In the genomic region with DNA sequence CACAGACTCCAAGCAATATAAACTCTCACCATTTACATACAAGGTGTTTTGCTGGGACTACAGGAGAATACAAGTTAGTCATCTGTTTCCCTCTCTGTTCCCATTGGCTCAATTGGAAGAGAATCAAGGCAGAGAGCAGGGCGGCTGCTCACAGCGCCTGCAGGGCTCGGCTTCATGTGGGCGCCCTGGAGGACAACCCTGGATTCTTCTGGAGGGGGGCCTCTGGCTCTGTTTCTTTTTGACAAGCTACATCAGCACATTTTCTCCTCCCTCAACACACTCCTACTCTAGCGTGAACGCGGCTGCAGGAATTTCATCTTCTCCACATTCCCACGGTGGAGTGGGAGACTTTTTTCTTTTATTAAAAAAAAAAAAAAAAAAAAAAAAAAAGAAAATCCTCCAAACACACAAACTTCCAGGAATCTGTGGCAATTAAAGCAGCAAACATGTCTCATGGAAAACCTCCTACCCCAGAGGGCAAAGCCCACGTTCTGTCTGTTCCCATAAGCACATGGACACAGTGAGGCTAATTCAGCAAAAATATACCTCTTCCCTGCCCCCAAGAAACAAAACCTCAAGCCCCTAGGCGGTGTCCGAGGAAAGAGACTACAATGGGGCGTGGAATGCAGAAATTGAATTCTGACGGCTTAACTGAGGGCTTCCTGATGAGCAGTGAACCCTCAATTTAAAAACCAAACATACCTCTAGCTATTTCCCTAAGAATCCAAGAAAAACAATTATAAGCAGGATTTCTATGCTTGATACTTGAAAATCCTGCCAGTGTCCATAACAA, we compare ENCODE assay signal across 15 cellular contexts. TPM values are rescaled to one million over a fixed set of nuclear protein-coding genes. Genes with fewer than 3 reads are reported as not detected.
DNase-seq lines count a peak whose midpoint lies in the region; ATAC-seq and TF ChIP-seq lines count a peak whose summit lies in the region.
"Had no signal": no experiment of that assay in that cellular context is flagged by ENCODE, and none has a peak within 500 bp of the region (broad histone marks: within the 10 kb centered on the region; RNA-seq: fewer than 3 reads in every experiment).

No MANE protein-coding gene starts in this region.

- no peaks in the 10 kb centered on the region for H3K27me3 ChIP-seq in right cardiac atrium (ENCODE audit: control insufficient read depth, insufficient read depth)
- H3K27me3 ChIP-seq: pancreas had no signal

- H3K4me1 Mint-ChIP-seq in osteocyte (ENCODE audit: unreplicated experiment) = peaks cover 62% of the 10 kb centered on the region

- peaks cover 6% of the 10 kb centered on the region for H3K36me3 Mint-ChIP-seq in osteocyte (ENCODE audit: unreplicated experiment)
- H3K36me3 Mint-ChIP-seq: activated naive CD4-positive, alpha-beta T cell treated with anti-CD3 and anti-CD28 coated beads, Interleukin-2, amount 50 U/mL, for 72 hours had no signal

- intact Hi-C loops in right cardiac atrium (cut with DNase I) = no loop called here

- H3K27me3 Mint-ChIP-seq in osteocyte (ENCODE audit: unreplicated experiment) = no peaks in the 10 kb centered on the region

- H3K27ac Mint-ChIP-seq in osteocyte (ENCODE audit: unreplicated experiment) = peak overlapping the region; percentile 86
- H3K27ac Mint-ChIP-seq: activated CD4-positive, alpha-beta memory T cell treated with anti-CD3 and anti-CD28 coated beads, Interleukin-2, amount 10 ng/mL, durations not matched to agents 7 days and 5 days; activated naive CD4-positive, alpha-beta T cell treated with anti-CD3 and anti-CD28 coated beads, Interleukin-2, amount 50 U/mL, for 72 hours had no signal

- no peaks in the 10 kb centered on the region for H3K9me3 Mint-ChIP-seq in osteocyte (ENCODE audit: unreplicated experiment)
- H3K9me3 Mint-ChIP-seq: activated CD4-positive, alpha-beta memory T cell treated with anti-CD3 and anti-CD28 coated beads, Interleukin-2, amount 10 ng/mL, durations not matched to agents 7 days and 5 days; activated naive CD4-positive, alpha-beta T cell treated with anti-CD3 and anti-CD28 coated beads, Interleukin-2, amount 50 U/mL, for 72 hours had no signal

- H3K4me3 ChIP-seq in astrocyte of the cerebellum (ENCODE audit: low read depth, low read length) (no peak overlapping the region), right cardiac atrium (ENCODE audit: low read length) (no peak overlapping the region)
- H3K4me3 ChIP-seq: pancreas, thoracic aorta had no signal

- H3K9me3 ChIP-seq in right cardiac atrium (ENCODE audit: control insufficient read depth, low read length) = no peaks in the 10 kb centered on the region
- H3K9me3 ChIP-seq: pancreas, thoracic aorta had no signal

- ATAC-seq in right cardiac atrium (peak; percentile 49 to 80), HG03045 (IDR thresholded peaks at IDR 0.05; ENCODE audit: unreplicated experiment) (no peak)
- ATAC-seq: activated naive CD4-positive, alpha-beta T cell treated with anti-CD3 and anti-CD28 coated beads, Interleukin-2, amount 50 U/mL, for 72 hours had no signal

- H3K27ac ChIP-seq in right cardiac atrium (ENCODE audit: low read length) = no peak overlapping the region
- H3K27ac ChIP-seq: pancreas, thoracic aorta had no signal

- in situ Hi-C loops in astrocyte of the cerebellum (cut with HindIII; ENCODE audit: low sequenced_read_pairs) = no loop called here

- peak overlapping the region; percentile 63 for H3K4me3 Mint-ChIP-seq in osteocyte (ENCODE audit: unreplicated experiment)
- H3K4me3 Mint-ChIP-seq: activated CD4-positive, alpha-beta memory T cell treated with anti-CD3 and anti-CD28 coated beads, Interleukin-2, amount 10 ng/mL, durations not matched to agents 7 days and 5 days had no signal

- DNase-seq in ELF-1 (ENCODE audit: low read depth, low spot score) = peak; percentile 72
- DNase-seq in astrocyte of the cerebellum (ENCODE audit: low read depth) = peak; percentile 71
- no peak for DNase-seq in right cardiac atrium
- DNase-seq in osteocyte (ENCODE audit: extremely low spot score, unreplicated experiment) = no peak
- DNase-seq in NCI-H524 treated with DMSO at 0.1 percent for 48 hours (lab: John Stamatoyannopoulos, UW) = no peak
- no peak for DNase-seq in NCI-H2171 (lab: John Stamatoyannopoulos, UW)
- no peak for DNase-seq in SIG-M5 treated with dmso at 0.1 percent for 504 hours (lab: John Stamatoyannopoulos, UW; ENCODE audit: unreplicated experiment)
- DNase-seq: activated CD4-positive, alpha-beta memory T cell treated with anti-CD3 and anti-CD28 coated beads, Interleukin-2, amount 10 ng/mL, durations not matched to agents 7 days and 5 days; effector memory CD4-positive, alpha-beta T cell; KBM-7; NCI-H2029 treated with DMSO at 0.1 percent for 48 hours; pancreas had no signal

- WGBS in right cardiac atrium = 56% methylated on average over 13 of the region's 13 CpGs

- H3K4me1 ChIP-seq in right cardiac atrium (ENCODE audit: control insufficient read depth, insufficient read depth, low read length) = no peaks in the 10 kb centered on the region
- H3K4me1 ChIP-seq: pancreas had no signal

- TF ChIP-seq CTCF in astrocyte of the cerebellum (IDR thresholded peaks at IDR 0.05; ENCODE audit: low read depth, low read length, missing control alignments) (peak; percentile 4), osteocyte (IDR thresholded peaks at IDR 0.05) (no peak)

RNA-seq across cellular contexts. Expression of a gene that starts 50.6 kb away (rescaled TPM):
- total RNA-seq in right cardiac atrium (1 to 10 TPM; 4.1 to 5.0 (median 4.6) TPM), osteocyte (16.5 and 18.9 TPM in 2 replicates)
- 2.5 TPM for polyA plus RNA-seq in right cardiac atrium

Comparison
In these comparisons a context has a peak if more than half of its experiments do, and no peak if none do; other contexts are left out.
1. DNase-seq: peak in ELF-1 (single experiment) and astrocyte of the cerebellum (single experiment); none in right cardiac atrium (0 of 3), osteocyte (single experiment), NCI-H524 treated with DMSO at 0.1 percent for 48 hours (single experiment), NCI-H2171 (single experiment) and SIG-M5 treated with dmso at 0.1 percent for 504 hours (single experiment).